18 cellular contexts compared by ENCODE assay signal in the genomic region with DNA sequence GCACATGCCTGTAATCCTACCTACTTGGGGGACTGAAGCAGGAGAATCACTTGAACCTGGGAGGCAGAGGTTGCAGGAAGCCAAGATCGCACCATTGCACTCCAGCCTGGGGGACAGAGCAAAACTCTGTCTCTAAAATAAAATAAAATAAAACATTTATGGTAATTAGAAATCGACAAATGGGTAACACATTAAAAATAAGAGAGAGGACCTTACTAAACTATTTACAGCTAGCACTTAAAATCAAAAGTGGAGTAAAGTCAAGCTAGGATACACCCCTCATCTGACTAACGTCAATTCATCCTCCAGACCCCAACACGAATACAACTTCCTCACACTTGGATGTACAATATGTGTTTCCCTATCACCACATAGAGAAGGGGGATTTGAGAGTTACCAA. TPM values are rescaled to one million over a fixed set of nuclear protein-coding genes. Genes with fewer than 3 reads are reported as not detected.
DNase-seq lines count a peak whose midpoint lies in the region; ATAC-seq and TF ChIP-seq lines count a peak whose summit lies in the region.
"Had no signal": no experiment of that assay in that cellular context is flagged by ENCODE, and none has a peak within 500 bp of the region (broad histone marks: within the 10 kb centered on the region; RNA-seq: fewer than 3 reads in every experiment).

No MANE protein-coding gene starts in this region.

- no peak overlapping the region for H3K9ac ChIP-seq in endodermal cell (ENCODE audit: extremely low read depth, low read length, poor library complexity, severe bottlenecking)
- H3K9ac ChIP-seq: KMS-11 had no signal

- H3K4me1 ChIP-seq in endodermal cell (ENCODE audit: control insufficient read depth, insufficient read depth, low read length), result no peaks in the 10 kb centered on the region
- H3K4me1 ChIP-seq: Caco-2 had no signal

- no peaks in the 10 kb centered on the region for H3K9me3 ChIP-seq in endodermal cell (ENCODE audit: control insufficient read depth, low read length)
- H3K9me3 ChIP-seq: Caco-2, MG63 had no signal

- ATAC-seq in activated naive CD8-positive, alpha-beta T cell treated with anti-CD3 and anti-CD28 coated beads, Interleukin-2, amount 10 ng/mL, durations not matched to agents 7 days and 5 days (ENCODE audit: low read depth), result no peak
- ATAC-seq in GM18858 (IDR thresholded peaks at IDR 0.05; ENCODE audit: unreplicated experiment) (no peak), HG03108 (IDR thresholded peaks at IDR 0.05; ENCODE audit: unreplicated experiment) (no peak), HG02840 (IDR thresholded peaks at IDR 0.05; ENCODE audit: low FRiP score, unreplicated experiment) (no peak)

- no peaks in the 10 kb centered on the region for H3K27me3 Mint-ChIP-seq in activated naive CD8-positive, alpha-beta T cell treated with anti-CD3 and anti-CD28 coated beads, Interleukin-2, amount 10 ng/mL, durations not matched to agents 7 days and 5 days
- H3K27me3 Mint-ChIP-seq in activated naive CD8-positive, alpha-beta T cell treated with anti-CD3 and anti-CD28 coated beads for 36 hours, result no peaks in the 10 kb centered on the region
- no peaks in the 10 kb centered on the region for H3K27me3 Mint-ChIP-seq in endodermal cell (ENCODE audit: insufficient read depth)

- WGBS in endodermal cell (ENCODE audit: insufficient coverage in 1 of 2, insufficient read length in 1 of 2), 2 experiments, result 75 to 80% methylated on average over 1 to 4 of the region's 4 CpGs

- H3K4me3 ChIP-seq in endodermal cell (ENCODE audit: low read length), result no peak overlapping the region
- H3K4me3 ChIP-seq: MG63 had no signal

- no peaks in the 10 kb centered on the region for H3K27me3 ChIP-seq in endodermal cell (ENCODE audit: control insufficient read depth, insufficient read depth, low read length, poor library complexity, severe bottlenecking)
- H3K27me3 ChIP-seq: MG63 had no signal

- H3K4me1 Mint-ChIP-seq in activated naive CD8-positive, alpha-beta T cell treated with anti-CD3 and anti-CD28 coated beads, Interleukin-2, amount 10 ng/mL, durations not matched to agents 7 days and 5 days, result peaks cover 14% of the 10 kb centered on the region
- H3K4me1 Mint-ChIP-seq in activated naive CD8-positive, alpha-beta T cell treated with anti-CD3 and anti-CD28 coated beads for 36 hours, result peaks cover 14% of the 10 kb centered on the region
- no peaks in the 10 kb centered on the region for H3K4me1 Mint-ChIP-seq in endodermal cell

- H3K36me3 ChIP-seq in endodermal cell (ENCODE audit: control insufficient read depth, insufficient read depth, low read length), result no peaks in the 10 kb centered on the region
- H3K36me3 ChIP-seq: MG63 had no signal

- H3K9me3 Mint-ChIP-seq in activated naive CD8-positive, alpha-beta T cell treated with anti-CD3 and anti-CD28 coated beads, Interleukin-2, amount 10 ng/mL, durations not matched to agents 7 days and 5 days, result no peaks in the 10 kb centered on the region
- no peaks in the 10 kb centered on the region for H3K9me3 Mint-ChIP-seq in activated naive CD8-positive, alpha-beta T cell treated with anti-CD3 and anti-CD28 coated beads for 36 hours
- H3K9me3 Mint-ChIP-seq in endodermal cell, result no peaks in the 10 kb centered on the region

- H3K27ac ChIP-seq in endodermal cell (ENCODE audit: low read depth, low read length), result peak overlapping the region; percentile 12
- H3K27ac ChIP-seq: KMS-11 had no signal

- TF ChIP-seq CTCF in endodermal cell (conservative IDR thresholded peaks at IDR 0.05), result no peak

- DNase-seq in activated naive CD8-positive, alpha-beta T cell treated with anti-CD3 and anti-CD28 coated beads, Interleukin-2, amount 10 ng/mL, durations not matched to agents 7 days and 5 days, result no peak
- DNase-seq in activated naive CD8-positive, alpha-beta T cell treated with anti-CD3 and anti-CD28 coated beads for 36 hours, result no peak
- DNase-seq in NCI-H69 (lab: John Stamatoyannopoulos, UW) (peak; percentile 31), endodermal cell (no peak), SW480 (ENCODE audit: low spot score) (no peak)
- DNase-seq: Caco-2, HCEC 1CT, MG63, NCI-H1092 treated with DMSO at 0.1 percent for 48 hours, NCI-H1694, NCI-H2107, NCI-H446 treated with DMSO at 0.1 percent for 48 hours, NCI-H748 treated with DMSO at 0.1 percent for 48 hours, T-helper 1 cell had no signal

- POLR2A ChIA-PET in activated naive CD8-positive, alpha-beta T cell treated with anti-CD3 and anti-CD28 coated beads, Interleukin-2, amount 10 ng/mL, durations not matched to agents 7 days and 5 days (lab: Charles Lee), result no interaction called here

- peak overlapping the region; percentile 9 for H3K27ac Mint-ChIP-seq in activated naive CD8-positive, alpha-beta T cell treated with anti-CD3 and anti-CD28 coated beads, Interleukin-2, amount 10 ng/mL, durations not matched to agents 7 days and 5 days
- H3K27ac Mint-ChIP-seq in activated naive CD8-positive, alpha-beta T cell treated with anti-CD3 and anti-CD28 coated beads for 36 hours, result no peak overlapping the region
- H3K27ac Mint-ChIP-seq in endodermal cell, result no peak overlapping the region

- no peak overlapping the region for H3K4me3 Mint-ChIP-seq in activated naive CD8-positive, alpha-beta T cell treated with anti-CD3 and anti-CD28 coated beads, Interleukin-2, amount 10 ng/mL, durations not matched to agents 7 days and 5 days
- H3K4me3 Mint-ChIP-seq in activated naive CD8-positive, alpha-beta T cell treated with anti-CD3 and anti-CD28 coated beads for 36 hours, result no peak overlapping the region
- no peak overlapping the region for H3K4me3 Mint-ChIP-seq in endodermal cell

- no peaks in the 10 kb centered on the region for H3K36me3 Mint-ChIP-seq in activated naive CD8-positive, alpha-beta T cell treated with anti-CD3 and anti-CD28 coated beads, Interleukin-2, amount 10 ng/mL, durations not matched to agents 7 days and 5 days
- H3K36me3 Mint-ChIP-seq in activated naive CD8-positive, alpha-beta T cell treated with anti-CD3 and anti-CD28 coated beads for 36 hours, result no peaks in the 10 kb centered on the region
- no peaks in the 10 kb centered on the region for H3K36me3 Mint-ChIP-seq in endodermal cell (ENCODE audit: low read depth)

RNA-seq across cellular contexts. Expression of gene RHOT1, which starts 27.8 kb away (rescaled TPM):
- 10 to 100 TPM; 29.8 to 30.0 TPM for total RNA-seq in activated naive CD8-positive, alpha-beta T cell treated with anti-CD3 and anti-CD28 coated beads, Interleukin-2, amount 10 ng/mL, durations not matched to agents 7 days and 5 days
- total RNA-seq in activated naive CD8-positive, alpha-beta T cell treated with anti-CD3 and anti-CD28 coated beads for 36 hours, result 10 to 100 TPM; 22.8 to 22.9 TPM
- 10 to 100 TPM; 30.0 to 35.7 TPM for total RNA-seq in endodermal cell
- polyA plus RNA-seq in endodermal cell (2013, experiment 1 of 2), result 47.5 TPM
- 44.7 TPM for polyA plus RNA-seq in endodermal cell (2013, experiment 2 of 2)
